ENCODE assay signal across 18 cellular contexts in the genomic region with DNA sequence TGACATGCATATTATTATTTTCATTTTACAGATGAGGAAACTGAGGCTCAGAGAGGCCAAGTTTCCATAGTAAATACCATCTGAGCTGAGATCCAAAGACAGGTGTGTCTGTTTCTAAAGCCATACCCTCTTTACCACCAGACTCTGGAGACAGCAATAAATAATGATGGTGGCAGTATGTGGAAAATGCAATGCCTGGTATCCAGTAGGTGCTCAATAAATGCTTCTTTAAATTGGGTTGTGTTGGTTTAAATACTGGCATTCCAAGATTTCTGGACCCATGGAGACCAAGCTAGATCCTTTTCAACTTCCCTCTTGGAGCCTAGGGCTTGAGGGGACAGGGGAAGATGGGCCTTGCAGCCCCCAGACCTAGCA.
"Had no signal": no experiment of that assay in that cellular context is flagged by ENCODE, and none has a peak within 500 bp of the region (broad histone marks: within the 10 kb centered on the region; RNA-seq: fewer than 3 reads in every experiment).

No MANE protein-coding gene starts in this region.

- ATAC-seq: activated CD8-positive, alpha-beta T cell treated with anti-CD3 and anti-CD28 coated beads, Interleukin-2, amount 10 ng/mL, durations not matched to agents 7 days and 5 days; activated naive CD4-positive, alpha-beta T cell treated with anti-CD3 and anti-CD28 coated beads, Interleukin-2, amount 50 U/mL, for 72 hours; natural killer cell; stimulated activated effector memory CD8-positive, alpha-beta T cell treated with anti-CD3 and anti-CD28 coated beads, Interleukin-12 subunit alpha, Interleukin-12 subunit beta, amount 100 ng/mL, for 72 hours had no signal

- H3K27ac ChIP-seq: left ventricle myocardium inferior, neutrophil, tibial artery, uterus, WERI-Rb-1 had no signal

- H3K36me3 ChIP-seq: left ventricle myocardium inferior, neutrophil, tibial artery, uterus, WERI-Rb-1 had no signal

- FAIRE-seq: kidney had no signal

- H3K4me1 ChIP-seq: left ventricle myocardium inferior, uterus had no signal

- H3K9me3 ChIP-seq: neutrophil, uterus had no signal

- H3K27me3 ChIP-seq: uterus had no signal

- H3K4me3 ChIP-seq: left ventricle myocardium inferior, tibial artery, uterus had no signal

- DNase-seq: activated CD4-positive, alpha-beta T cell treated with anti-CD3 and anti-CD28 coated beads, Interleukin-2, amount 10 ng/mL, durations not matched to agents 24 days and 14 days; activated CD8-positive, alpha-beta memory T cell treated with anti-CD3 and anti-CD28 coated beads, Interleukin-2, amount 50 U/mL, for 4 hours; activated CD8-positive, alpha-beta T cell treated with anti-CD3 and anti-CD28 coated beads, Interleukin-2, amount 10 ng/mL, durations not matched to agents 7 days and 5 days; activated effector memory CD4-positive, alpha-beta T cell treated with anti-CD3 and anti-CD28 coated beads, Interleukin-2, amount 50 U/mL, for 16 hours; activated T-cell treated with anti-CD3 and anti-CD28 coated beads, Interleukin-2, amount 50 U/mL, for 48 hours; dermis blood vessel endothelial cell; endodermal cell; erythroblast; kidney; left ventricle myocardium inferior; mesenchymal stem cell; natural killer cell; tibial artery; uterus; WERI-Rb-1 had no signal
